21 cellular contexts compared by ENCODE assay signal in genomic region chr4:8443801-8444200, GRCh38. TPM values are rescaled to one million over a fixed set of nuclear protein-coding genes. Genes with fewer than 3 reads are reported as not detected.
A peak's percentile ranks its signal among the peaks of the same experiment; 100 is the strongest.
DNase-seq lines count a peak whose midpoint lies in the region; ATAC-seq and TF ChIP-seq lines count a peak whose summit lies in the region.
"Had no signal": no experiment of that assay in that cellular context is flagged by ENCODE, and none has a peak within 500 bp of the region (broad histone marks: within the 10 kb centered on the region; RNA-seq: fewer than 3 reads in every experiment).

No MANE protein-coding gene starts in this region.

- no peak overlapping the region for H2AFZ ChIP-seq in OCI-LY7 (ENCODE audit: low read length)
- no peak overlapping the region for H2AFZ ChIP-seq in mesenchymal stem cell (ENCODE audit: low read depth, low read length)

- H3K79me2 ChIP-seq in OCI-LY7 (ENCODE audit: insufficient read depth, low read depth, low read length) = peaks cover 55% of the 10 kb centered on the region

- H4K91ac ChIP-seq in mesenchymal stem cell (ENCODE audit: low read length) = no peak overlapping the region

- ATAC-seq in activated CD4-positive, alpha-beta T cell treated with anti-CD3 and anti-CD28 coated beads for 36 hours = no peak
- ATAC-seq in CD4-positive, alpha-beta T cell (ENCODE audit: poor library complexity) = no peak
- ATAC-seq: HepG2 had no signal

- H2BK5ac ChIP-seq in mesenchymal stem cell (ENCODE audit: low read depth, low read length, poor library complexity, severe bottlenecking) = no peak overlapping the region

- H3K79me1 ChIP-seq in mesenchymal stem cell (replicated peaks; ENCODE audit: low read length, poor library complexity, severe bottlenecking) = peaks cover 43% of the 10 kb centered on the region

- H3K4me1 Mint-ChIP-seq in activated CD4-positive, alpha-beta T cell treated with anti-CD3 and anti-CD28 coated beads for 36 hours = peaks cover 50% of the 10 kb centered on the region
- peaks cover 67% of the 10 kb centered on the region for H3K4me1 Mint-ChIP-seq in CD4-positive, alpha-beta T cell (ENCODE audit: low read depth)

- peak overlapping the region; percentile 97; the same call in 1 of the 2 replicates for H3K4me2 ChIP-seq in OCI-LY7 (ENCODE audit: low read length)
- no peak overlapping the region for H3K4me2 ChIP-seq in mesenchymal stem cell (ENCODE audit: low read length, poor library complexity, severe bottlenecking)
- H3K4me2 ChIP-seq: KMS-11 had no signal

- H3K27me3 Mint-ChIP-seq in activated CD4-positive, alpha-beta T cell treated with anti-CD3 and anti-CD28 coated beads for 36 hours = no peaks in the 10 kb centered on the region
- no peaks in the 10 kb centered on the region for H3K27me3 Mint-ChIP-seq in CD4-positive, alpha-beta T cell
- H3K27me3 Mint-ChIP-seq: CD8-positive, alpha-beta memory T cell had no signal

- peak overlapping the region; percentile 21 for H3K9ac ChIP-seq in mesenchymal stem cell (ENCODE audit: low read length)
- H3K9ac ChIP-seq: KMS-11 had no signal

- H3K27ac ChIP-seq in CD4-positive, alpha-beta T cell (ENCODE audit: low read depth, low read length) = no peak overlapping the region
- H3K27ac ChIP-seq in OCI-LY7 (ENCODE audit: low read depth, low read length, poor library complexity, severe bottlenecking) (no peak overlapping the region), mesenchymal stem cell (ENCODE audit: low read length, poor library complexity, severe bottlenecking) (no peak overlapping the region)
- H3K27ac ChIP-seq: KMS-11 had no signal

- no peak overlapping the region for H3K23ac ChIP-seq in mesenchymal stem cell (ENCODE audit: low read length in 2 of 2)

- WGBS in mesenchymal stem cell = 91% methylated on average over 6 of the region's 6 CpGs

- H2BK120ac ChIP-seq in mesenchymal stem cell (ENCODE audit: low read depth, low read length) = no peak overlapping the region

- no peak overlapping the region for H4K8ac ChIP-seq in mesenchymal stem cell (ENCODE audit: low read length)

- H3K4me3 Mint-ChIP-seq in activated CD4-positive, alpha-beta T cell treated with anti-CD3 and anti-CD28 coated beads for 36 hours = peak overlapping the region; percentile 10
- peak overlapping the region; percentile 87 for H3K4me3 Mint-ChIP-seq in CD4-positive, alpha-beta T cell

- no peaks in the 10 kb centered on the region for H3K27me3 ChIP-seq in CD4-positive, alpha-beta T cell (ENCODE audit: control insufficient read depth, insufficient read depth, low read length)
- no peaks in the 10 kb centered on the region for H3K27me3 ChIP-seq in mesenchymal stem cell (ENCODE audit: control insufficient read depth in 1 of 2, insufficient read depth in 1 of 2, low read length in 2 of 2)

- H3K9me2 ChIP-seq in OCI-LY7 (ENCODE audit: insufficient read depth, low read length) = no peaks in the 10 kb centered on the region

- intact Hi-C loops in activated CD4-positive, alpha-beta T cell treated with anti-CD3 and anti-CD28 coated beads for 36 hours (cut with DNase I, micrococcal nuclease) = loop anchor here in 1 of 2 experiments (5.0 kb wide), 2 partner anchors 1376 to 1662 kb away; partner anchors contain the start of genes GRPEL1 and KIAA0232
- intact Hi-C loops in CD4-positive, alpha-beta T cell (cut with DNase I, micrococcal nuclease) = no loop called here
- intact Hi-C loops in OCI-LY7 (cut with micrococcal nuclease; ENCODE audit: unreplicated experiment) = no loop called here

- no peak overlapping the region for H3K18ac ChIP-seq in mesenchymal stem cell (ENCODE audit: low read depth in 1 of 2, low read length in 2 of 2)

- no TSS peak for BruUV-seq in OCI-LY7 (replicated peaks; lab: Mats Ljungman, UMichigan)

- no peak overlapping the region for H3K4ac ChIP-seq in mesenchymal stem cell (ENCODE audit: low read depth in 1 of 2, low read length in 2 of 2)

- no peak overlapping the region for H3K14ac ChIP-seq in mesenchymal stem cell (ENCODE audit: low read length in 2 of 2)

- no peaks in the 10 kb centered on the region for H3K9me3 ChIP-seq in CD4-positive, alpha-beta T cell (ENCODE audit: control insufficient read depth, low read length)
- H3K9me3 ChIP-seq in OCI-LY7 (ENCODE audit: low read length) (no peaks in the 10 kb centered on the region), mesenchymal stem cell (ENCODE audit: control insufficient read depth, low read length) (no peaks in the 10 kb centered on the region)

- POLR2A ChIA-PET in activated CD4-positive, alpha-beta T cell treated with anti-CD3 and anti-CD28 coated beads for 36 hours (lab: Charles Lee) = no interaction called here
- POLR2A ChIA-PET in CD4-positive, alpha-beta T cell (lab: Charles Lee) = no interaction called here
- POLR2A ChIA-PET in OCI-LY7 (lab: Charles Lee) = interaction anchor here (0.5 kb wide), 1 partner anchor 13 kb away, joined by 3 read pairs; no protein-coding TSS in a partner anchor

- CTCF ChIA-PET in activated CD4-positive, alpha-beta T cell treated with anti-CD3 and anti-CD28 coated beads for 36 hours (lab: Charles Lee) = no interaction called here
- CTCF ChIA-PET in CD4-positive, alpha-beta T cell (lab: Charles Lee) = no interaction called here
- CTCF ChIA-PET in OCI-LY7 (lab: Charles Lee; ENCODE audit: unreplicated experiment) = no interaction called here

- peaks cover 17% of the 10 kb centered on the region for H3K36me3 Mint-ChIP-seq in activated CD4-positive, alpha-beta T cell treated with anti-CD3 and anti-CD28 coated beads for 36 hours (ENCODE audit: low read depth)
- peaks cover 43% of the 10 kb centered on the region for H3K36me3 Mint-ChIP-seq in CD4-positive, alpha-beta T cell (ENCODE audit: low read depth)

- peaks cover 41% of the 10 kb centered on the region; the same call in 1 of the 2 replicates for H3K36me3 ChIP-seq in OCI-LY7 (ENCODE audit: insufficient read depth, low read length)
- H3K36me3 ChIP-seq in mesenchymal stem cell (ENCODE audit: control insufficient read depth in 1 of 2, insufficient read depth in 2 of 2, low read depth in 1 of 2, low read length in 2 of 2) = peaks cover 22 to 24% of the 10 kb centered on the region in 2 experiments

- no peak overlapping the region for H2BK12ac ChIP-seq in mesenchymal stem cell (ENCODE audit: low read length in 2 of 2)

- H2BK15ac ChIP-seq in mesenchymal stem cell (ENCODE audit: low read depth, poor library complexity, severe bottlenecking) = no peak overlapping the region

- no peaks in the 10 kb centered on the region for H3K9me3 Mint-ChIP-seq in activated CD4-positive, alpha-beta T cell treated with anti-CD3 and anti-CD28 coated beads for 36 hours (ENCODE audit: low read depth)
- peaks cover 2% of the 10 kb centered on the region for H3K9me3 Mint-ChIP-seq in CD4-positive, alpha-beta T cell

- H4K20me1 ChIP-seq in OCI-LY7 (ENCODE audit: insufficient read depth, low read length) = peaks cover 14% of the 10 kb centered on the region

- no peak overlapping the region for H2AK5ac ChIP-seq in mesenchymal stem cell (ENCODE audit: low read length, severe bottlenecking)

- H3K4me1 ChIP-seq in OCI-LY7 (ENCODE audit: insufficient read depth, low read length, poor library complexity, severe bottlenecking) (peaks cover 34% of the 10 kb centered on the region), mesenchymal stem cell (ENCODE audit: control insufficient read depth, insufficient read depth, low read depth, low read length) (peaks cover 10% of the 10 kb centered on the region)

- no peak overlapping the region for H3K27ac Mint-ChIP-seq in activated CD4-positive, alpha-beta T cell treated with anti-CD3 and anti-CD28 coated beads for 36 hours
- no peak overlapping the region for H3K27ac Mint-ChIP-seq in CD4-positive, alpha-beta T cell

- H3K4me3 ChIP-seq in OCI-LY7 (ENCODE audit: low read depth, low read length, poor library complexity, severe bottlenecking) (no peak overlapping the region), mesenchymal stem cell (ENCODE audit: insufficient read depth in 1 of 2, low read depth in 1 of 2, low read length in 2 of 2) (no peak overlapping the region)

- DNase-seq in activated CD4-positive, alpha-beta T cell treated with anti-CD3 and anti-CD28 coated beads for 36 hours = no peak
- DNase-seq in activated CD4-positive, alpha-beta T cell treated with anti-CD3 and anti-CD28 coated beads for 48 hours = no peak
- DNase-seq in CD4-positive, alpha-beta T cell = no peak
- no peak for DNase-seq in OCI-LY7 (ENCODE audit: low spot score)
- DNase-seq in mesenchymal stem cell = no peak
- DNase-seq in NCI-H526 treated with DMSO at 0.1 percent for 48 hours (lab: John Stamatoyannopoulos, UW) = no peak
- DNase-seq in NOMO-1 (lab: John Stamatoyannopoulos, UW; ENCODE audit: unreplicated experiment in 2 of 2) = no peak
- DNase-seq in activated gamma-delta T cell treated with Interleukin-2 at 50 U/mL for 16 hours = no peak
- DNase-seq: 8988T; CD8-positive, alpha-beta memory T cell; MM.1S; NCI-H1105; NCI-H1694 treated with DMSO at 0.1 percent for 48 hours; NCI-H2107; NCI-H2227 treated with DMSO at 0.1 percent for 48 hours; NCI-H524; OCI-M1; RPMI8226; SIG-M5 had no signal

- TF ChIP-seq CTCF in CD4-positive, alpha-beta T cell (IDR thresholded peaks at IDR 0.05) = no peak
- TF ChIP-seq CTCF in OCI-LY7 (conservative IDR thresholded peaks at IDR 0.05; ENCODE audit: low read length) = no peak

RNA-seq across cellular contexts. Expression of gene TRMT44, which starts 3.2 kb away (rescaled TPM):
- total RNA-seq in activated CD4-positive, alpha-beta T cell treated with anti-CD3 and anti-CD28 coated beads for 36 hours = 10 to 100 TPM; 20.1 to 24.5 TPM
- total RNA-seq in CD4-positive, alpha-beta T cell = 10 to 100 TPM; 25.6 to 29.2 TPM
- total RNA-seq in OCI-LY7 (2014; rRNA removed; shearing (Covaris generic)) = 23.0 and 26.6 TPM in 2 replicates
- total RNA-seq in OCI-LY7 (2022) = 23.3 and 28.3 TPM in 2 replicates
- 3.7 TPM for polyA plus RNA-seq in mesenchymal stem cell (2013, experiment 1 of 2)
- polyA plus RNA-seq in mesenchymal stem cell (2013, experiment 2 of 2) = 3.6 TPM

RNA-seq across cellular contexts. Expression of gene ACOX3, which starts 3.3 kb away (rescaled TPM):
- total RNA-seq in activated CD4-positive, alpha-beta T cell treated with anti-CD3 and anti-CD28 coated beads for 36 hours = 10 to 100 TPM; 20.5 to 29.3 TPM
- 1 to 10 TPM; 4.9 to 6.1 TPM for total RNA-seq in CD4-positive, alpha-beta T cell
- total RNA-seq in OCI-LY7 (2014; rRNA removed; shearing (Covaris generic)) = 10.4 and 12.7 TPM in 2 replicates
- 16.8 and 21.0 TPM in 2 replicates for total RNA-seq in OCI-LY7 (2022)
- polyA plus RNA-seq in mesenchymal stem cell (2013, experiment 1 of 2) = 10.4 TPM
- polyA plus RNA-seq in mesenchymal stem cell (2013, experiment 2 of 2) = 12.2 TPM
